ENCODE assay signal across 8 cellular contexts in the genomic region with DNA sequence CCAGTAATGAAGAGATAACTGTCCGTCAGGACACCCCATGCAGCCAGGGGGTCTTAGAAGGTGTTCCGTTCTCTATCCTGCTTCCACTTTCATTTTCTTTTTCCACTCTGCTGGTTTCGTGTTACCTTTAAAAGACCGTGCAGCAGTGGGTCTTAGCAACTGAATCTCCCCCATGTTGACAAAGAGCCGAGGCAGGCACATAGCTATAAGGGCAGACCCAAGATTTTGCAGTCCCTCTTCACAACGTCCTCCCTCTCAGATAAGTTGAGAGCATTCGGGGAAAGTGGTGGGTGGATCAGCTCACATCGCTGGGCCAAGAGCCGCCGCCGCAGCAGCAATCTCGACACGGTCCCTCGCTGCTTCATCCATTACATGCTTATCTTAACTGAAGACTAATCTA.
DNase-seq lines count a peak whose midpoint lies in the region; ATAC-seq and TF ChIP-seq lines count a peak whose summit lies in the region.

No MANE protein-coding gene starts in this region.

- H3K4ac ChIP-seq in mesendoderm (ENCODE audit: low read depth, low read length), result no peak overlapping the region

- H3K56ac ChIP-seq in mesendoderm (ENCODE audit: low read length), result no peak overlapping the region

- H3K4me2 ChIP-seq in Loucy (ENCODE audit: low read depth, low read length, poor library complexity, severe bottlenecking), result peak overlapping the region; percentile 81
- H3K4me2 ChIP-seq in mesendoderm (ENCODE audit: low read length), result no peak overlapping the region

- DNase-seq in Ammon's horn (ENCODE audit: low spot score) (peak; percentile 18), coronary artery (ENCODE audit: low spot score) (no peak), mesendoderm (peak; percentile 34), uterus (peak; percentile 12 to 14), NCI-H446 treated with DMSO at 0.1 percent for 48 hours (lab: John Stamatoyannopoulos, UW) (no peak), AG08395 (ENCODE audit: low spot score) (no peak)

- H3K27ac ChIP-seq in coronary artery, result peak overlapping the region; percentile 24 to 26
- H3K27ac ChIP-seq in mesendoderm (ENCODE audit: low read depth, low read length), result no peak overlapping the region
- H3K27ac ChIP-seq in uterus, result peak overlapping the region; percentile 47 to 64

- intact Hi-C loops in uterus (cut with DNase I; ENCODE audit: low total_unique reads), result no loop called here

- H3K9ac ChIP-seq in Loucy (ENCODE audit: low read depth, low read length, poor library complexity, severe bottlenecking) (peak overlapping the region; percentile 67), mesendoderm (ENCODE audit: low read length) (no peak overlapping the region)

- no peak overlapping the region for H4K5ac ChIP-seq in mesendoderm (ENCODE audit: low read length)

- no peaks in the 10 kb centered on the region for H3K27me3 ChIP-seq in Loucy (ENCODE audit: insufficient read depth, low read length, poor library complexity, severe bottlenecking)
- H3K27me3 ChIP-seq in mesendoderm (ENCODE audit: insufficient read depth, low read length, poor library complexity), result no peaks in the 10 kb centered on the region
- no peaks in the 10 kb centered on the region for H3K27me3 ChIP-seq in uterus

- H3K4me1 ChIP-seq in Loucy (ENCODE audit: insufficient read depth, low read length, poor library complexity, severe bottlenecking) (peaks cover 37% of the 10 kb centered on the region), mesendoderm (ENCODE audit: control insufficient read depth, low read depth, low read length) (no peaks in the 10 kb centered on the region), uterus (no peaks in the 10 kb centered on the region)

- no peak overlapping the region for H2BK15ac ChIP-seq in mesendoderm (replicated peaks; ENCODE audit: low read depth)

- H3K79me1 ChIP-seq in mesendoderm (ENCODE audit: low read length), result no peaks in the 10 kb centered on the region

- no peaks in the 10 kb centered on the region for H3K36me3 ChIP-seq in Loucy (ENCODE audit: insufficient read depth, low read length)
- H3K36me3 ChIP-seq in mesendoderm (ENCODE audit: control insufficient read depth, insufficient read depth, low read length), result no peaks in the 10 kb centered on the region
- H3K36me3 ChIP-seq in uterus, result no peaks in the 10 kb centered on the region

- H2AK5ac ChIP-seq in mesendoderm (ENCODE audit: low read length), result no peak overlapping the region

- no peaks in the 10 kb centered on the region for H3K9me3 ChIP-seq in Loucy (ENCODE audit: insufficient read depth, low read depth, low read length)
- no peaks in the 10 kb centered on the region for H3K9me3 ChIP-seq in uterus

- TF ChIP-seq POLR2A in uterus (IDR thresholded peaks at IDR 0.05), result no peak

- WGBS in mesendoderm (ENCODE audit: extremely low coverage, insufficient coverage, low lambda C conversion rate), result no CpG with 5 or more reads among the region's 14 CpGs

- no peak for ATAC-seq in HG03108 (IDR thresholded peaks at IDR 0.05; ENCODE audit: unreplicated experiment)

- H3K79me2 ChIP-seq in Loucy (ENCODE audit: insufficient read depth, low read length), result no peaks in the 10 kb centered on the region
- no peaks in the 10 kb centered on the region for H3K79me2 ChIP-seq in mesendoderm (ENCODE audit: control insufficient read depth, insufficient read depth, low read length)

- peak overlapping the region; percentile 73 for H2AFZ ChIP-seq in Loucy (ENCODE audit: low read length)

- H3K18ac ChIP-seq in mesendoderm (ENCODE audit: low read length), result no peak overlapping the region

- no peak overlapping the region for H4K8ac ChIP-seq in mesendoderm (ENCODE audit: low read depth, low read length)

- H3K4me3 ChIP-seq in Loucy (ENCODE audit: low read length, poor library complexity, severe bottlenecking) (peak overlapping the region; percentile 73), coronary artery (peak overlapping the region; percentile 68), mesendoderm (ENCODE audit: low read length) (no peak overlapping the region), uterus (peak overlapping the region; percentile 31 to 39)

- TF ChIP-seq CTCF in Loucy (conservative IDR thresholded peaks at IDR 0.05; ENCODE audit: low read length) (no peak), coronary artery (IDR thresholded peaks at IDR 0.05) (no peak), uterus (IDR thresholded peaks at IDR 0.05) (no peak)

- peaks cover 12% of the 10 kb centered on the region for H3F3A ChIP-seq in Loucy (ENCODE audit: low read depth)

- no peak overlapping the region for H2BK5ac ChIP-seq in mesendoderm (ENCODE audit: low read length)

- H2BK120ac ChIP-seq in mesendoderm (ENCODE audit: low read depth, low read length), result no peak overlapping the region

- H3K9me2 ChIP-seq in Loucy (replicated peaks; ENCODE audit: low read depth, low read length), result no peaks in the 10 kb centered on the region

- no peaks in the 10 kb centered on the region for H4K20me1 ChIP-seq in Loucy (ENCODE audit: insufficient read depth, low read length, poor library complexity, severe bottlenecking)

- H3K23ac ChIP-seq in mesendoderm (ENCODE audit: low read length), result no peak overlapping the region

Comparison
In these comparisons a context has a peak if more than half of its experiments do, and no peak if none do; other contexts are left out.
1. DNase-seq: peak in Ammon's horn (single experiment), mesendoderm (single experiment) and uterus (2 of 2); none in coronary artery (single experiment), NCI-H446 treated with DMSO at 0.1 percent for 48 hours (single experiment) and AG08395 (single experiment).